Comparison of ENCODE assay signal across 3 cellular contexts in the genomic region with DNA sequence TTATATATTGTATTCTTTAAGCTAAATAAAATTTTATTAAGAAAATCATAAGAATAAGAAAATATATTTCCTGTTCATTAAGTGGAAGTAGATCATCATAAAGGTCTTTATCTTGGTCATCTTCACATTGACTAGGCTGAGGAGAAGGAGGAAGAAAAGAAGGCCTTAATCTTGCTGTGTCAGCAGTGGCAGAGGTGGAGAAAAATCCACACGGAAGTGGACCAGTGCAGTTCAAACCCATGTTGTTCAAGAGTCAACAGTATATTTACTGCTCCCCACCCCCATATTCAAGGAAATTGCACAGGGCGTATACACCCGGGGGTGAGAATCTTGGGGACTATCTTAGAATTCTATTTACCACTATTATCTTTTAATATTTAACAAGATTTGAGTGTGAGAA.
TF ChIP-seq lines count a peak whose summit lies in the region.

No MANE protein-coding gene starts in this region.

TF ChIP-seq in A549, 52 proteins besides CTCF, POLR2A, EP300 and RAD21 (continued from another document):
- TF ChIP-seq MAFK (IDR thresholded peaks at IDR 0.05; ENCODE audit: partially characterized antibody), result peak; percentile 34

TF ChIP-seq in IMR-90, 13 proteins besides CTCF, POLR2A, EP300 and RAD21 (continued from another document):
- TF ChIP-seq USF2 (IDR thresholded peaks at IDR 0.05; ENCODE audit: low read depth, low read length), result no peak

TF ChIP-seq in HepG2, 621 proteins besides CTCF, POLR2A, EP300 and RAD21 (continued from another document):
- no peak for TF ChIP-seq MED1 (CRISPR knock-in tag; IDR thresholded peaks at IDR 0.05)
- no peak for TF ChIP-seq CCDC6 (CRISPR knock-in tag; IDR thresholded peaks at IDR 0.05)
- TF ChIP-seq MAFK (conservative IDR thresholded peaks at IDR 0.05 in 1 of 2, IDR thresholded peaks at IDR 0.05 in 1 of 2; ENCODE audit: low read length in 2 of 2), result peak; percentile 71 to 78
- no peak for TF ChIP-seq DMTF1 (CRISPR knock-in tag; IDR thresholded peaks at IDR 0.05)
- no peak for TF ChIP-seq ZSCAN9 (CRISPR knock-in tag; IDR thresholded peaks at IDR 0.05; ENCODE audit: borderline replicate concordance)
- peak; percentile 59 for TF ChIP-seq MAFF (IDR thresholded peaks at IDR 0.05; ENCODE audit: low read depth, low read length)
- no peak for TF ChIP-seq ZNF331 (CRISPR knock-in tag; IDR thresholded peaks at IDR 0.05)
